In the genomic region with DNA sequence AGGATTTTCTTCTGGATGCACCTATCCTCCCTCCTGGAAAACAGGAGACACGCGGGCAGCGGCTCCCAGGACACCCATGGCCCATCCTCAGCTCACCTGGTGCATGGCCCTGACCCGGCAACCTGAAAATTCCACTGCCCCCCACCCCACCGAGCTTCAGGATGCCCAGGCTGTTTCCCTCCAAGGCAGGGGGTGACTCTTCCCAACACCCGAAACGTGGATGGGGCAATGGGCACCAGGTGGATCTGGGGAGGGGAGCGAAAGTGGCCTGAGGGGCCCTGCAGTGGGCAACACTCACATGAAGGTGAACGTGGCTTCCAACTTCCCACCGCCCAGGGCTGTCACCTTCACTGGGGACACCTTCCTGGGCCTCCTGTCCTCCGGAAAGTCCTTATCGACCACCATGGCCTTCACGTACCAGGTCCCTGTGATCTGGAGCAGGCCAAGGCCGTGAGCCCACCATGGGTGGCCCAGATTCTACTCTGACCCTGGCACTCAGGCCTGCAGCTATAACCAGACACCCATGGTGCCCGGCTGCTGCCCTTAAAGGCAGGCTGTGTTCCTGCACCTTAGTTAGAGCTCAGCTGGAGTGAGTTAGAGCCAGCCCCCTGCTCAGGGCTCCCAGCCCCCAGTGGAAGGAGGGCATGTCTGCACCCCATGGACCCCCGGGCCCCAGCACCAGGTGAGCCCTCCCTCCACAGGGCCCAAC, we compare ENCODE assay signal across 8 cellular contexts. TPM values are rescaled to one million over a fixed set of nuclear protein-coding genes. Genes with fewer than 3 reads are reported as not detected.
"Had no signal": no experiment of that assay in that cellular context is flagged by ENCODE, and none has a peak within 500 bp of the region (broad histone marks: within the 10 kb centered on the region; RNA-seq: fewer than 3 reads in every experiment).

No MANE protein-coding gene starts in this region.

RNA-seq across cellular contexts. Expression of a gene that starts 0.7 kb away (rescaled TPM):
- total RNA-seq: HT1080, K562, M059J, OCI-LY7, PC-3, SK-MEL-5 had no signal
- polyA plus RNA-seq: IgD-negative memory B cell, K562, SK-N-SH had no signal

RNA-seq across cellular contexts. Expression of a gene that starts 44.6 kb away (rescaled TPM):
- total RNA-seq: PC-3, SK-MEL-5 had no signal
